8 cellular contexts compared by ENCODE assay signal in the genomic region with DNA sequence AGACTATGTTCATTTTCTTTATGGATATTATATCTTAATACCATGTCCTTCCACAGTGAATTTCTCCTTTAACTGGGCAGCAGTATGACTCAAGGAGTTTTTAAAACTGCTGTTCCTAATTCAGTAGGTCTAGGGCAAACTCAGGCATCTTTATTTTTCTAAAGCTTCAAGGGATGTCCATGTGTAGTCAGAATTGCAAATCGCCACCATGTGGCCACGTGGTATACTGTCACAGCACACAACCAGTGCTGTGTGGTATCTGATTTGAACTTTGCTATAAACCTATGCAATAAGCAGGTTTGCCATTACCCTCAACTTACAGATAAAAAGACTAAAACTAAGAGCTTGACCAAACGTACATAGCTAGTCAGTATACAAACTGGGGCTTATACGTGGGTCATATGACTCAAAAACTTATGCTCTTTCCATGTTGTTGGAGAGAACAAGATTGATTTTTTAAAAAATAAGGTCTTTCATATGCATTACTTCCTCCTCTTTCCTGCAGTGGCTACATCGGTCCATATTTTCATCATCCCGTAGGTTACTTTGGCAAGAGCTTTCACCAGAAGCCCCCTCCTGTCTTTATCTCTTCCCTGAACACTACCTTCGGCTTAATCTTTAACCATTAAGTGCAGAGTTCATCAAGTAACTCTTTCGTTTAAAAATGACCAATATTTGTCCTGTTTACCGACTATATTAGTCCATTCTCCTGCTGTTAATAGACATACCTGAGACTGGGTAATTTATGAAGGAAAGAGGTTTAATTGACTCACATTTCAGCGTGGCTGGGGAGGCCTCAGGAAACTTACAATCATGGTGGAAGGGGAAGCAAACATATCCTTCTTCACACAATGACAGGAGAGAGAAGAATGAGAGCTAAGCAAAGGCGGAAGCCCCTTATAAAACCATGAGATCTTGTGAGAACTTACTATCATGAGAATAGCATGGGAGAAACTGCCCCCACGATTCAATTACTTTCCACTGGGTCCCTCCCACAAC. TPM values are rescaled to one million over a fixed set of nuclear protein-coding genes. Genes with fewer than 3 reads are reported as not detected.
DNase-seq lines count a peak whose midpoint lies in the region; ATAC-seq lines count a peak whose summit lies in the region.

No MANE protein-coding gene starts in this region.

- ATAC-seq in GM21390 (IDR thresholded peaks at IDR 0.05; ENCODE audit: unreplicated experiment): peak; percentile 81
- peak; percentile 90 for ATAC-seq in HG03521 (IDR thresholded peaks at IDR 0.05; ENCODE audit: unreplicated experiment)
- peak; percentile 92 for ATAC-seq in memory B cell (ENCODE audit: low read depth)

- no peak overlapping the region for H3K27ac Mint-ChIP-seq in memory B cell

- H3K9me3 Mint-ChIP-seq in memory B cell: no peaks in the 10 kb centered on the region

- no peak overlapping the region for H3K4me3 Mint-ChIP-seq in memory B cell

- peaks cover 6% of the 10 kb centered on the region for H3K27me3 Mint-ChIP-seq in memory B cell

- peaks cover 11% of the 10 kb centered on the region for H3K4me1 Mint-ChIP-seq in memory B cell

- DNase-seq in DMS 273 (lab: John Stamatoyannopoulos, UW; ENCODE audit: unreplicated experiment): peak; percentile 67
- no peak for DNase-seq in DMS 273 treated with DMSO at 0.1 percent for 48 hours (lab: John Stamatoyannopoulos, UW)
- DNase-seq in SK-N-DZ (ENCODE audit: low spot score): peak; percentile 65
- DNase-seq in cerebellar cortex (ENCODE audit: low spot score): peak; percentile 29
- DNase-seq in memory B cell (ENCODE audit: low spot score in 2 of 2): peak in 1 of 2 donors; percentile 13
- no peak for DNase-seq in UCSD-AML1 (lab: John Stamatoyannopoulos, UW; ENCODE audit: unreplicated experiment)

- no peaks in the 10 kb centered on the region for H3K36me3 Mint-ChIP-seq in memory B cell

RNA-seq across cellular contexts. Expression of a gene that starts 8.0 kb away (rescaled TPM):
- 1.3 and 2.0 TPM in 2 replicates for polyA plus RNA-seq in SK-N-DZ (2014; cell fraction: cytosol; rRNA removed)
- polyA plus RNA-seq in SK-N-DZ (2014; cell fraction: nucleus; rRNA removed): 1.3 and 1.5 TPM in 2 replicates

RNA-seq across cellular contexts. Expression of a gene that starts 32.0 kb away (rescaled TPM):
- 73.3 and 75.2 TPM in 2 replicates for polyA plus RNA-seq in SK-N-DZ (2014; cell fraction: cytosol; rRNA removed)
- polyA plus RNA-seq in SK-N-DZ (2014; cell fraction: nucleus; rRNA removed): 43.0 and 43.7 TPM in 2 replicates

Comparison
In these comparisons a context has a peak if more than half of its experiments do, and no peak if none do; other contexts are left out.
1. DNase-seq: peak in DMS 273 (single experiment), SK-N-DZ (single experiment) and cerebellar cortex (single experiment); none in DMS 273 treated with DMSO at 0.1 percent for 48 hours (single experiment) and UCSD-AML1 (single experiment).
2. Peak in every context shown above with its lines, with median percentiles within 50 percentile points of each other: ATAC-seq.